2 cellular contexts compared by ENCODE assay signal in genomic region chrX:50471390-50471789, GRCh38.
TF ChIP-seq lines count a peak whose summit lies in the region.

No MANE protein-coding gene starts in this region.

TF ChIP-seq in SK-N-SH, 30 proteins besides CTCF, POLR2A, EP300 and RAD21 (continued from another document):
- TF ChIP-seq, protein P1, sequence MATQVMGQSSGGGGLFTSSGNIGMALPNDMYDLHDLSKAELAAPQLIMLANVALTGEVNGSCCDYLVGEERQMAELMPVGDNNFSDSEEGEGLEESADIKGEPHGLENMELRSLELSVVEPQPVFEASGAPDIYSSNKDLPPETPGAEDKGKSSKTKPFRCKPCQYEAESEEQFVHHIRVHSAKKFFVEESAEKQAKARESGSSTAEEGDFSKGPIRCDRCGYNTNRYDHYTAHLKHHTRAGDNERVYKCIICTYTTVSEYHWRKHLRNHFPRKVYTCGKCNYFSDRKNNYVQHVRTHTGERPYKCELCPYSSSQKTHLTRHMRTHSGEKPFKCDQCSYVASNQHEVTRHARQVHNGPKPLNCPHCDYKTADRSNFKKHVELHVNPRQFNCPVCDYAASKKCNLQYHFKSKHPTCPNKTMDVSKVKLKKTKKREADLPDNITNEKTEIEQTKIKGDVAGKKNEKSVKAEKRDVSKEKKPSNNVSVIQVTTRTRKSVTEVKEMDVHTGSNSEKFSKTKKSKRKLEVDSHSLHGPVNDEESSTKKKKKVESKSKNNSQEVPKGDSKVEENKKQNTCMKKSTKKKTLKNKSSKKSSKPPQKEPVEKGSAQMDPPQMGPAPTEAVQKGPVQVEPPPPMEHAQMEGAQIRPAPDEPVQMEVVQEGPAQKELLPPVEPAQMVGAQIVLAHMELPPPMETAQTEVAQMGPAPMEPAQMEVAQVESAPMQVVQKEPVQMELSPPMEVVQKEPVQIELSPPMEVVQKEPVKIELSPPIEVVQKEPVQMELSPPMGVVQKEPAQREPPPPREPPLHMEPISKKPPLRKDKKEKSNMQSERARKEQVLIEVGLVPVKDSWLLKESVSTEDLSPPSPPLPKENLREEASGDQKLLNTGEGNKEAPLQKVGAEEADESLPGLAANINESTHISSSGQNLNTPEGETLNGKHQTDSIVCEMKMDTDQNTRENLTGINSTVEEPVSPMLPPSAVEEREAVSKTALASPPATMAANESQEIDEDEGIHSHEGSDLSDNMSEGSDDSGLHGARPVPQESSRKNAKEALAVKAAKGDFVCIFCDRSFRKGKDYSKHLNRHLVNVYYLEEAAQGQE (IDR thresholded peaks at IDR 0.05; ENCODE audit: low read depth, low read length) = no peak
- TF ChIP-seq, protein P2, sequence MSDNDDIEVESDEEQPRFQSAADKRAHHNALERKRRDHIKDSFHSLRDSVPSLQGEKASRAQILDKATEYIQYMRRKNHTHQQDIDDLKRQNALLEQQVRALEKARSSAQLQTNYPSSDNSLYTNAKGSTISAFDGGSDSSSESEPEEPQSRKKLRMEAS (IDR thresholded peaks at IDR 0.05; ENCODE audit: low read depth) = no peak
- TF ChIP-seq RXRA (IDR thresholded peaks at IDR 0.05; ENCODE audit: borderline replicate concordance, low read depth) (no peak), EZH2phosphoT487 (IDR thresholded peaks at IDR 0.05; ENCODE audit: borderline replicate concordance, low read depth) (no peak), NFIC (IDR thresholded peaks at IDR 0.05; ENCODE audit: borderline replicate concordance) (no peak), ELF1 (IDR thresholded peaks at IDR 0.05) (no peak), MXI1 (IDR thresholded peaks at IDR 0.05; ENCODE audit: low read depth, low read length) (no peak), FOXM1 (IDR thresholded peaks at IDR 0.05; ENCODE audit: low read depth) (no peak)
- TF ChIP-seq, protein P3, sequence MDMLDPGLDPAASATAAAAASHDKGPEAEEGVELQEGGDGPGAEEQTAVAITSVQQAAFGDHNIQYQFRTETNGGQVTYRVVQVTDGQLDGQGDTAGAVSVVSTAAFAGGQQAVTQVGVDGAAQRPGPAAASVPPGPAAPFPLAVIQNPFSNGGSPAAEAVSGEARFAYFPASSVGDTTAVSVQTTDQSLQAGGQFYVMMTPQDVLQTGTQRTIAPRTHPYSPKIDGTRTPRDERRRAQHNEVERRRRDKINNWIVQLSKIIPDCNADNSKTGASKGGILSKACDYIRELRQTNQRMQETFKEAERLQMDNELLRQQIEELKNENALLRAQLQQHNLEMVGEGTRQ (IDR thresholded peaks at IDR 0.05; ENCODE audit: borderline replicate concordance, low read depth, low read length) = no peak

TF ChIP-seq in SK-N-SH treated with all-trans-retinoic acid at 6 μM for 48 hours, 23 proteins besides CTCF, POLR2A, EP300 and RAD21 (continued from another document):
- TF ChIP-seq, protein P4, sequence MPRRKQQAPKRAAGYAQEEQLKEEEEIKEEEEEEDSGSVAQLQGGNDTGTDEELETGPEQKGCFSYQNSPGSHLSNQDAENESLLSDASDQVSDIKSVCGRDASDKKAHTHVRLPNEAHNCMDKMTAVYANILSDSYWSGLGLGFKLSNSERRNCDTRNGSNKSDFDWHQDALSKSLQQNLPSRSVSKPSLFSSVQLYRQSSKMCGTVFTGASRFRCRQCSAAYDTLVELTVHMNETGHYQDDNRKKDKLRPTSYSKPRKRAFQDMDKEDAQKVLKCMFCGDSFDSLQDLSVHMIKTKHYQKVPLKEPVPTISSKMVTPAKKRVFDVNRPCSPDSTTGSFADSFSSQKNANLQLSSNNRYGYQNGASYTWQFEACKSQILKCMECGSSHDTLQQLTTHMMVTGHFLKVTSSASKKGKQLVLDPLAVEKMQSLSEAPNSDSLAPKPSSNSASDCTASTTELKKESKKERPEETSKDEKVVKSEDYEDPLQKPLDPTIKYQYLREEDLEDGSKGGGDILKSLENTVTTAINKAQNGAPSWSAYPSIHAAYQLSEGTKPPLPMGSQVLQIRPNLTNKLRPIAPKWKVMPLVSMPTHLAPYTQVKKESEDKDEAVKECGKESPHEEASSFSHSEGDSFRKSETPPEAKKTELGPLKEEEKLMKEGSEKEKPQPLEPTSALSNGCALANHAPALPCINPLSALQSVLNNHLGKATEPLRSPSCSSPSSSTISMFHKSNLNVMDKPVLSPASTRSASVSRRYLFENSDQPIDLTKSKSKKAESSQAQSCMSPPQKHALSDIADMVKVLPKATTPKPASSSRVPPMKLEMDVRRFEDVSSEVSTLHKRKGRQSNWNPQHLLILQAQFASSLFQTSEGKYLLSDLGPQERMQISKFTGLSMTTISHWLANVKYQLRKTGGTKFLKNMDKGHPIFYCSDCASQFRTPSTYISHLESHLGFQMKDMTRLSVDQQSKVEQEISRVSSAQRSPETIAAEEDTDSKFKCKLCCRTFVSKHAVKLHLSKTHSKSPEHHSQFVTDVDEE (CRISPR knock-in tag; IDR thresholded peaks at IDR 0.05) = no peak
- TF ChIP-seq ISL1 (CRISPR knock-in tag; IDR thresholded peaks at IDR 0.05) (no peak), BACH2 (CRISPR knock-in tag; IDR thresholded peaks at IDR 0.05; ENCODE audit: borderline replicate concordance) (no peak), ESRRG (CRISPR knock-in tag; IDR thresholded peaks at IDR 0.05) (no peak), PATZ1 (CRISPR knock-in tag; IDR thresholded peaks at IDR 0.05; ENCODE audit: borderline replicate concordance) (no peak), TOX (CRISPR knock-in tag; IDR thresholded peaks at IDR 0.05; ENCODE audit: borderline replicate concordance) (no peak), ZNF565 (CRISPR knock-in tag; conservative IDR thresholded peaks at IDR 0.05; ENCODE audit: low read depth) (no peak), ZNF70 (CRISPR knock-in tag; IDR thresholded peaks at IDR 0.05) (no peak), TCF4 (CRISPR knock-in tag; IDR thresholded peaks at IDR 0.05; ENCODE audit: borderline replicate concordance) (no peak)
